Comparison of ENCODE assay signal across 1 cellular context in genomic region chr12:113128802-113129663, GRCh38.
TF ChIP-seq lines count a peak whose summit lies in the region.

No MANE protein-coding gene starts in this region.

TF ChIP-seq in GM23338, 12 proteins besides CTCF, POLR2A, EP300 and RAD21:
- no peak for TF ChIP-seq EZH2 (IDR thresholded peaks at IDR 0.05; ENCODE audit: low read depth, unreplicated experiment)
- TF ChIP-seq ZNF462 (CRISPR knock-in tag; IDR thresholded peaks at IDR 0.05): no peak
- no peak for TF ChIP-seq EZH2phosphoT487 (IDR thresholded peaks at IDR 0.05; ENCODE audit: unreplicated experiment)
- no peak for TF ChIP-seq STAT1 (IDR thresholded peaks at IDR 0.05; ENCODE audit: unreplicated experiment)
- TF ChIP-seq REST (IDR thresholded peaks at IDR 0.05; ENCODE audit: unreplicated experiment): no peak
- TF ChIP-seq NANOG (IDR thresholded peaks at IDR 0.05; ENCODE audit: borderline replicate concordance): no peak
- TF ChIP-seq CREB1 (CRISPR knock-in tag; IDR thresholded peaks at IDR 0.05; ENCODE audit: low read depth): no peak
- no peak for TF ChIP-seq POLR2AphosphoS5 (IDR thresholded peaks at IDR 0.05; ENCODE audit: low read depth)
- TF ChIP-seq ZNF114 (CRISPR knock-in tag; IDR thresholded peaks at IDR 0.05): no peak
